In the genomic region with DNA sequence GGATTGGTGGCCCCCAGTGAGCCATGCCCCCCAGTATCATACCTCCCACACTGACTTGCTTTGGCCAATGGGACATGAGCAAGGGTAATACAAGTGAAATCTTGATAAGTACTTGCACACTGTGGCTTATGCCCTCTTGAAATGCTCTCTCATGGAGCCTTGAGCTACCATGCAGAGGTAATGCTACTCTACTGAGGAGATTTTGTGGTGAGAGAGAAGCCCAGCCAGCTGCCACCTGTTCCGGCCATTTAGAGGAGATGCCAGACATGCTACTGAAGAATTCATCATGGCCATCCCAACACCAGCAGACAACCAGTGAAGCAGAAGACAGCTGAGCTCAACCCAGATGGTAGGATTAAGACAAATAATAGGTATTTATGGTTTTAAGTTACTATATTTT, we compare ENCODE assay signal across 1 cellular context.
TF ChIP-seq lines count a peak whose summit lies in the region.

No MANE protein-coding gene starts in this region.

TF ChIP-seq in GM23338, 12 proteins besides CTCF, POLR2A, EP300 and RAD21 (continued from another document):
- TF ChIP-seq, protein P1, sequence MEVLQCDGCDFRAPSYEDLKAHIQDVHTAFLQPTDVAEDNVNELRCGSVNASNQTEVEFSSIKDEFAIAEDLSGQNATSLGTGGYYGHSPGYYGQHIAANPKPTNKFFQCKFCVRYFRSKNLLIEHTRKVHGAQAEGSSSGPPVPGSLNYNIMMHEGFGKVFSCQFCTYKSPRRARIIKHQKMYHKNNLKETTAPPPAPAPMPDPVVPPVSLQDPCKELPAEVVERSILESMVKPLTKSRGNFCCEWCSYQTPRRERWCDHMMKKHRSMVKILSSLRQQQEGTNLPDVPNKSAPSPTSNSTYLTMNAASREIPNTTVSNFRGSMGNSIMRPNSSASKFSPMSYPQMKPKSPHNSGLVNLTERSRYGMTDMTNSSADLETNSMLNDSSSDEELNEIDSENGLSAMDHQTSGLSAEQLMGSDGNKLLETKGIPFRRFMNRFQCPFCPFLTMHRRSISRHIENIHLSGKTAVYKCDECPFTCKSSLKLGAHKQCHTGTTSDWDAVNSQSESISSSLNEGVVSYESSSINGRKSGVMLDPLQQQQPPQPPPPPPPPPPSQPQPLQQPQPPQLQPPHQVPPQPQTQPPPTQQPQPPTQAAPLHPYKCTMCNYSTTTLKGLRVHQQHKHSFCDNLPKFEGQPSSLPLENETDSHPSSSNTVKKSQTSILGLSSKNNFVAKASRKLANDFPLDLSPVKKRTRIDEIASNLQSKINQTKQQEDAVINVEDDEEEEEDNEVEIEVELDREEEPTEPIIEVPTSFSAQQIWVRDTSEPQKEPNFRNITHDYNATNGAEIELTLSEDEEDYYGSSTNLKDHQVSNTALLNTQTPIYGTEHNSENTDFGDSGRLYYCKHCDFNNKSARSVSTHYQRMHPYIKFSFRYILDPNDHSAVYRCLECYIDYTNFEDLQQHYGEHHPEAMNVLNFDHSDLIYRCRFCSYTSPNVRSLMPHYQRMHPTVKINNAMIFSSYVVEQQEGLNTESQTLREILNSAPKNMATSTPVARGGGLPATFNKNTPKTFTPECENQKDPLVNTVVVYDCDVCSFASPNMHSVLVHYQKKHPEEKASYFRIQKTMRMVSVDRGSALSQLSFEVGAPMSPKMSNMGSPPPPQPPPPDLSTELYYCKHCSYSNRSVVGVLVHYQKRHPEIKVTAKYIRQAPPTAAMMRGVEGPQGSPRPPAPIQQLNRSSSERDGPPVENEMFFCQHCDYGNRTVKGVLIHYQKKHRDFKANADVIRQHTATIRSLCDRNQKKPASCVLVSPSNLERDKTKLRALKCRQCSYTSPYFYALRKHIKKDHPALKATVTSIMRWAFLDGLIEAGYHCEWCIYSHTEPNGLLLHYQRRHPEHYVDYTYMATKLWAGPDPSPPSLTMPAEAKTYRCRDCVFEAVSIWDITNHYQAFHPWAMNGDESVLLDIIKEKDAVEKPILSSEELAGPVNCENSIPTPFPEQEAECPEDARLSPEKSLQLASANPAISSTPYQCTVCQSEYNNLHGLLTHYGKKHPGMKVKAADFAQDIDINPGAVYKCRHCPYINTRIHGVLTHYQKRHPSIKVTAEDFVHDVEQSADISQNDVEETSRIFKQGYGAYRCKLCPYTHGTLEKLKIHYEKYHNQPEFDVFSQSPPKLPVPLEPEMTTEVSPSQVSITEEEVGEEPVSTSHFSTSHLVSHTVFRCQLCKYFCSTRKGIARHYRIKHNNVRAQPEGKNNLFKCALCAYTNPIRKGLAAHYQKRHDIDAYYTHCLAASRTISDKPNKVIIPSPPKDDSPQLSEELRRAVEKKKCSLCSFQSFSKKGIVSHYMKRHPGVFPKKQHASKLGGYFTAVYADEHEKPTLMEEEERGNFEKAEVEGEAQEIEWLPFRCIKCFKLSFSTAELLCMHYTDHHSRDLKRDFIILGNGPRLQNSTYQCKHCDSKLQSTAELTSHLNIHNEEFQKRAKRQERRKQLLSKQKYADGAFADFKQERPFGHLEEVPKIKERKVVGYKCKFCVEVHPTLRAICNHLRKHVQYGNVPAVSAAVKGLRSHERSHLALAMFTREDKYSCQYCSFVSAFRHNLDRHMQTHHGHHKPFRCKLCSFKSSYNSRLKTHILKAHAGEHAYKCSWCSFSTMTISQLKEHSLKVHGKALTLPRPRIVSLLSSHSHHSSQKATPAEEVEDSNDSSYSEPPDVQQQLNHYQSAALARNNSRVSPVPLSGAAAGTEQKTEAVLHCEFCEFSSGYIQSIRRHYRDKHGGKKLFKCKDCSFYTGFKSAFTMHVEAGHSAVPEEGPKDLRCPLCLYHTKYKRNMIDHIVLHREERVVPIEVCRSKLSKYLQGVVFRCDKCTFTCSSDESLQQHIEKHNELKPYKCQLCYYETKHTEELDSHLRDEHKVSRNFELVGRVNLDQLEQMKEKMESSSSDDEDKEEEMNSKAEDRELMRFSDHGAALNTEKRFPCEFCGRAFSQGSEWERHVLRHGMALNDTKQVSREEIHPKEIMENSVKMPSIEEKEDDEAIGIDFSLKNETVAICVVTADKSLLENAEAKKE (CRISPR knock-in tag; IDR thresholded peaks at IDR 0.05), result no peak
- no peak for TF ChIP-seq STAT1 (IDR thresholded peaks at IDR 0.05; ENCODE audit: unreplicated experiment)
- TF ChIP-seq JUNB (IDR thresholded peaks at IDR 0.05; ENCODE audit: unreplicated experiment), result no peak
- TF ChIP-seq NANOG (IDR thresholded peaks at IDR 0.05; ENCODE audit: borderline replicate concordance), result no peak
- no peak for TF ChIP-seq CREB1 (CRISPR knock-in tag; IDR thresholded peaks at IDR 0.05; ENCODE audit: low read depth)
- TF ChIP-seq ZNF114 (CRISPR knock-in tag; IDR thresholded peaks at IDR 0.05), result no peak
- TF ChIP-seq, protein P2, sequence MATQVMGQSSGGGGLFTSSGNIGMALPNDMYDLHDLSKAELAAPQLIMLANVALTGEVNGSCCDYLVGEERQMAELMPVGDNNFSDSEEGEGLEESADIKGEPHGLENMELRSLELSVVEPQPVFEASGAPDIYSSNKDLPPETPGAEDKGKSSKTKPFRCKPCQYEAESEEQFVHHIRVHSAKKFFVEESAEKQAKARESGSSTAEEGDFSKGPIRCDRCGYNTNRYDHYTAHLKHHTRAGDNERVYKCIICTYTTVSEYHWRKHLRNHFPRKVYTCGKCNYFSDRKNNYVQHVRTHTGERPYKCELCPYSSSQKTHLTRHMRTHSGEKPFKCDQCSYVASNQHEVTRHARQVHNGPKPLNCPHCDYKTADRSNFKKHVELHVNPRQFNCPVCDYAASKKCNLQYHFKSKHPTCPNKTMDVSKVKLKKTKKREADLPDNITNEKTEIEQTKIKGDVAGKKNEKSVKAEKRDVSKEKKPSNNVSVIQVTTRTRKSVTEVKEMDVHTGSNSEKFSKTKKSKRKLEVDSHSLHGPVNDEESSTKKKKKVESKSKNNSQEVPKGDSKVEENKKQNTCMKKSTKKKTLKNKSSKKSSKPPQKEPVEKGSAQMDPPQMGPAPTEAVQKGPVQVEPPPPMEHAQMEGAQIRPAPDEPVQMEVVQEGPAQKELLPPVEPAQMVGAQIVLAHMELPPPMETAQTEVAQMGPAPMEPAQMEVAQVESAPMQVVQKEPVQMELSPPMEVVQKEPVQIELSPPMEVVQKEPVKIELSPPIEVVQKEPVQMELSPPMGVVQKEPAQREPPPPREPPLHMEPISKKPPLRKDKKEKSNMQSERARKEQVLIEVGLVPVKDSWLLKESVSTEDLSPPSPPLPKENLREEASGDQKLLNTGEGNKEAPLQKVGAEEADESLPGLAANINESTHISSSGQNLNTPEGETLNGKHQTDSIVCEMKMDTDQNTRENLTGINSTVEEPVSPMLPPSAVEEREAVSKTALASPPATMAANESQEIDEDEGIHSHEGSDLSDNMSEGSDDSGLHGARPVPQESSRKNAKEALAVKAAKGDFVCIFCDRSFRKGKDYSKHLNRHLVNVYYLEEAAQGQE (IDR thresholded peaks at IDR 0.05; ENCODE audit: unreplicated experiment), result no peak
TF ChIP-seq in GM23338: peak in this region for 0.
